Comparison of ENCODE assay signal across 18 cellular contexts in the genomic region with DNA sequence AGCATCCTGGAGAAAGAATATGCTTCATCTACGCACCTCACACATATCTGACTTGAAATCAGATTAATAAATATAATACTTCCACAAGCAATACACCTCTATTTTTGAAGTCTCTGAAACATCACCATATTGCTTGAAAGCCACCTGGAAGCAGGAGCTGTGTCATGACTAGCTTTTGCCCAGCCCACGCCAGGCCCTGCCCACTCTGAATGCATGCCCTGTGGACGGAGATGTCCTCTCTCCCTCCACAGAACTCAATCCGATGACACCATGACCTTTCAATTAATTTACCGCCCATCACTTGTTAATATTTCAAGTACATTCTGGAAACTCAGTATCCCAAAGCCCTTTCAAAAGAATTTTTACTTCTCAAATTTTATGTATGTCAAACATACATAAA.
"Had no signal": no experiment of that assay in that cellular context is flagged by ENCODE, and none has a peak within 500 bp of the region (broad histone marks: within the 10 kb centered on the region; RNA-seq: fewer than 3 reads in every experiment).

No MANE protein-coding gene starts in this region.

- H3K9ac ChIP-seq: neural progenitor cell had no signal

- H3K36me3 ChIP-seq: gastroesophageal sphincter, neural progenitor cell, ovary, right lobe of liver, stomach had no signal

- H3K4me1 Mint-ChIP-seq: central memory CD8-positive, alpha-beta T cell; immature natural killer cell; naive thymus-derived CD8-positive, alpha-beta T cell had no signal

- H3K27ac Mint-ChIP-seq: immature natural killer cell; naive thymus-derived CD8-positive, alpha-beta T cell; neural progenitor cell; progenitor cell of endocrine pancreas had no signal

- H3K9me3 ChIP-seq: gastroesophageal sphincter, mucosa of descending colon, ovary, right lobe of liver, stomach had no signal

- H3K36me3 Mint-ChIP-seq: immature natural killer cell; naive thymus-derived CD8-positive, alpha-beta T cell; neural progenitor cell had no signal

- H3K4me2 ChIP-seq: neural progenitor cell had no signal

- H3K9me3 Mint-ChIP-seq: central memory CD8-positive, alpha-beta T cell; immature natural killer cell; naive thymus-derived CD8-positive, alpha-beta T cell; neural progenitor cell had no signal

- DNase-seq: effector memory CD4-positive, alpha-beta T cell; glutamatergic neuron; immature natural killer cell; mesendoderm; mucosa of descending colon; naive thymus-derived CD8-positive, alpha-beta T cell; nucleus accumbens; ovary; right lobe of liver; stimulated activated CD4-positive, alpha-beta T cell treated with anti-CD3 and anti-CD28 coated beads, Interleukin-2, amount 100 ng/mL, for 24 hours; stimulated activated CD4-positive, alpha-beta T cell treated with anti-CD3 and anti-CD28 coated beads, Interleukin-4, amount 100 ng/mL, for 4 hours; stimulated activated naive CD4-positive, alpha-beta T cell; stomach had no signal

- H3K27me3 ChIP-seq: gastroesophageal sphincter, neural progenitor cell, ovary, right lobe of liver, stomach had no signal

- H2AFZ ChIP-seq: neural progenitor cell had no signal

- H3K27me3 Mint-ChIP-seq: central memory CD8-positive, alpha-beta T cell; progenitor cell of endocrine pancreas had no signal

- H3K4me3 ChIP-seq: gastroesophageal sphincter, mucosa of descending colon, neural progenitor cell, ovary, right lobe of liver, stomach had no signal

- ATAC-seq: esophagus mucosa; gastroesophageal sphincter; mucosa of descending colon; naive thymus-derived CD8-positive, alpha-beta T cell had no signal

- H3K4me3 Mint-ChIP-seq: central memory CD8-positive, alpha-beta T cell; immature natural killer cell; naive thymus-derived CD8-positive, alpha-beta T cell; neural progenitor cell had no signal

- H3K27ac ChIP-seq: neural progenitor cell, right lobe of liver had no signal
